ENCODE assay signal across 8 cellular contexts in genomic region chr18:812673-813404, GRCh38. TPM values are rescaled to one million over a fixed set of nuclear protein-coding genes. Genes with fewer than 3 reads are reported as not detected.
A peak's percentile ranks its signal among the peaks of the same experiment; 100 is the strongest.
DNase-seq lines count a peak whose midpoint lies in the region; ATAC-seq, FAIRE-seq and TF ChIP-seq lines count a peak whose summit lies in the region.

No MANE protein-coding gene starts in this region.

- no peak for TF ChIP-seq CTCF in GM20000 (IDR thresholded peaks at IDR 0.05; ENCODE audit: extremely low read depth, missing control alignments)
- TF ChIP-seq CTCF in psoas muscle (IDR thresholded peaks at IDR 0.05), result no peak

- no peaks in the 10 kb centered on the region for H3K9me3 ChIP-seq in CD8-positive, alpha-beta memory T cell (ENCODE audit: low read length)
- no peaks in the 10 kb centered on the region for H3K9me3 ChIP-seq in psoas muscle

- 5 to 9% (median 6%) methylated on average over 33 of the region's 33 CpGs for WGBS in psoas muscle, 3 donors

- H3K27me3 ChIP-seq in CD8-positive, alpha-beta memory T cell (ENCODE audit: insufficient read depth, low read length, poor library complexity, severe bottlenecking), result no peaks in the 10 kb centered on the region
- no peaks in the 10 kb centered on the region for H3K27me3 ChIP-seq in psoas muscle (ENCODE audit: insufficient read depth in 3 of 3, low read length in 2 of 3)

- peak overlapping the region; percentile 67 for H3K4me3 ChIP-seq in CD8-positive, alpha-beta memory T cell (ENCODE audit: low read length)
- H3K4me3 ChIP-seq in psoas muscle, result peak overlapping the region; percentile 96

- peak overlapping the region; percentile 86 to 97 (median 96) for H3K4me3 Mint-ChIP-seq in CD8-positive, alpha-beta memory T cell
- H3K4me3 Mint-ChIP-seq in activated naive CD8-positive, alpha-beta T cell treated with anti-CD3 and anti-CD28 coated beads, Interleukin-2, amount 10 ng/mL, durations not matched to agents 7 days and 5 days, result peak overlapping the region; percentile 93

- DNase-seq in CD8-positive, alpha-beta memory T cell, result peak; percentile 64 to 85 (median 81)
- peak; percentile 66 for DNase-seq in GM20000 (ENCODE audit: low spot score)
- DNase-seq in HT-29 (ENCODE audit: low spot score), result peak; percentile 74
- no peak for DNase-seq in activated naive CD8-positive, alpha-beta T cell treated with anti-CD3 and anti-CD28 coated beads, Interleukin-2, amount 10 ng/mL, durations not matched to agents 7 days and 5 days
- DNase-seq in left cardiac atrium, result peak; percentile 87
- DNase-seq in psoas muscle, result peak; percentile 82 to 87
- peak; percentile 90 for DNase-seq in urothelium cell line (ENCODE audit: low spot score)

- peaks cover 62 to 72% (median 62%) of the 10 kb centered on the region in 3 donors for H3K4me1 Mint-ChIP-seq in CD8-positive, alpha-beta memory T cell
- H3K4me1 Mint-ChIP-seq in activated naive CD8-positive, alpha-beta T cell treated with anti-CD3 and anti-CD28 coated beads, Interleukin-2, amount 10 ng/mL, durations not matched to agents 7 days and 5 days, result peaks cover 57% of the 10 kb centered on the region

- no peaks in the 10 kb centered on the region for H3K36me3 ChIP-seq in CD8-positive, alpha-beta memory T cell (ENCODE audit: insufficient read depth, low read length)
- no peaks in the 10 kb centered on the region for H3K36me3 ChIP-seq in psoas muscle (ENCODE audit: insufficient read depth in 1 of 2, low read depth in 1 of 2)

- H3K27ac ChIP-seq in CD8-positive, alpha-beta memory T cell (ENCODE audit: low read depth, low read length), result peak overlapping the region; percentile 82
- peak overlapping the region; percentile 95 for H3K27ac ChIP-seq in psoas muscle

- peaks cover 46% of the 10 kb centered on the region for H3K4me1 ChIP-seq in CD8-positive, alpha-beta memory T cell (ENCODE audit: insufficient read depth, low read length)
- peaks cover 37% of the 10 kb centered on the region for H3K4me1 ChIP-seq in psoas muscle

- FAIRE-seq in urothelium cell line (lab: Jason Lieb, UNC), result peak; percentile 96

- intact Hi-C loops in left cardiac atrium (cut with DNase I), result loop anchor here in 1 of 2 donors (5.0 kb wide), 1 partner anchor 36 kb away; no protein-coding TSS in a partner anchor
- intact Hi-C loops in psoas muscle (cut with DNase I), result loop anchor here (5.0 kb wide), 1 partner anchor 71 kb away; no protein-coding TSS in a partner anchor

- peaks cover 0 to 11% (median 0%) of the 10 kb centered on the region in 3 donors for H3K36me3 Mint-ChIP-seq in CD8-positive, alpha-beta memory T cell
- peaks cover 2% of the 10 kb centered on the region for H3K36me3 Mint-ChIP-seq in activated naive CD8-positive, alpha-beta T cell treated with anti-CD3 and anti-CD28 coated beads, Interleukin-2, amount 10 ng/mL, durations not matched to agents 7 days and 5 days

- peaks cover 0 to 3% of the 10 kb centered on the region in 2 donors for H3K27me3 Mint-ChIP-seq in CD8-positive, alpha-beta memory T cell
- no peaks in the 10 kb centered on the region for H3K27me3 Mint-ChIP-seq in activated naive CD8-positive, alpha-beta T cell treated with anti-CD3 and anti-CD28 coated beads, Interleukin-2, amount 10 ng/mL, durations not matched to agents 7 days and 5 days

- ATAC-seq in SK-N-SH treated with all-trans-retinoic acid at 6 μM for 48 hours (peak; percentile 48), left cardiac atrium (peak; percentile 70 to 83), psoas muscle (peak; percentile 64 to 78 (median 72))
- ATAC-seq in activated naive CD8-positive, alpha-beta T cell treated with anti-CD3 and anti-CD28 coated beads, Interleukin-2, amount 10 ng/mL, durations not matched to agents 7 days and 5 days (ENCODE audit: low read depth), result peak; percentile 59

- POLR2A ChIA-PET in CD8-positive, alpha-beta memory T cell (lab: Charles Lee), result interaction anchor here (1.0 to 2.6 kb wide), 4 partner anchors 9 to 102 kb away, joined by 3 to 8 read pairs (median 4); partner anchors contain the start of gene ENOSF1
- POLR2A ChIA-PET in activated naive CD8-positive, alpha-beta T cell treated with anti-CD3 and anti-CD28 coated beads, Interleukin-2, amount 10 ng/mL, durations not matched to agents 7 days and 5 days (lab: Charles Lee), result interaction anchor here (0.6 to 6.0 kb wide), 8 partner anchors 8 to 163 kb away, joined by 3 to 36 read pairs (median 6); partner anchors contain the start of genes ENOSF1 and TYMS

- H3K27ac Mint-ChIP-seq in CD8-positive, alpha-beta memory T cell, result peak overlapping the region; percentile 88 to 99 (median 98)
- peak overlapping the region; percentile 100 for H3K27ac Mint-ChIP-seq in activated naive CD8-positive, alpha-beta T cell treated with anti-CD3 and anti-CD28 coated beads, Interleukin-2, amount 10 ng/mL, durations not matched to agents 7 days and 5 days

- CTCF ChIA-PET in CD8-positive, alpha-beta memory T cell (lab: Charles Lee), result interaction anchor here (0.6 to 3.9 kb wide), 6 partner anchors 9 to 100 kb away, joined by 3 to 46 read pairs (median 6); partner anchors contain the start of gene ENOSF1

- H3K9me3 Mint-ChIP-seq in CD8-positive, alpha-beta memory T cell, result no peaks in the 10 kb centered on the region
- no peaks in the 10 kb centered on the region for H3K9me3 Mint-ChIP-seq in activated naive CD8-positive, alpha-beta T cell treated with anti-CD3 and anti-CD28 coated beads, Interleukin-2, amount 10 ng/mL, durations not matched to agents 7 days and 5 days

TF ChIP-seq in SK-N-SH treated with all-trans-retinoic acid at 6 μM for 48 hours, 23 proteins besides CTCF, POLR2A, EP300 and RAD21:
- no peak for TF ChIP-seq GLIS3 (CRISPR knock-in tag; IDR thresholded peaks at IDR 0.05)
- TF ChIP-seq CSDC2 (CRISPR knock-in tag; IDR thresholded peaks at IDR 0.05), result no peak
- no peak for TF ChIP-seq ZNF8 (CRISPR knock-in tag; IDR thresholded peaks at IDR 0.05)
- TF ChIP-seq CREB5 (CRISPR knock-in tag; IDR thresholded peaks at IDR 0.05; ENCODE audit: low read depth), result no peak

RNA-seq across cellular contexts. Expression of gene YES1, which starts 0.8 kb away (rescaled TPM):
- total RNA-seq in CD8-positive, alpha-beta memory T cell, result 10 to 100 TPM; 19.0 to 21.4 TPM
- polyA plus RNA-seq in CD8-positive, alpha-beta memory T cell, result 3.0 TPM
- total RNA-seq in HT-29 (2014; rRNA removed; shearing (Covaris generic)), result 48.4 and 66.6 TPM in 2 replicates
- total RNA-seq in activated naive CD8-positive, alpha-beta T cell treated with anti-CD3 and anti-CD28 coated beads, Interleukin-2, amount 10 ng/mL, durations not matched to agents 7 days and 5 days, result 10 to 100 TPM; 18.0 to 22.0 TPM
- total RNA-seq in left cardiac atrium (10 to 100 TPM; 22.8 to 32.6 TPM), psoas muscle (10 to 100 TPM; 12.2 to 29.5 (median 18.3) TPM)
- 10 to 100 TPM in 2 of 3 donors, 1 to 10 TPM in 1; 8.7 to 14.6 (median 10.7) TPM for polyA plus RNA-seq in psoas muscle
